In genomic region chr10:28326516-28327493, GRCh38 we compare ENCODE assay signal across 9 cellular contexts. TPM values are rescaled to one million over a fixed set of nuclear protein-coding genes. Genes with fewer than 3 reads are reported as not detected.
DNase-seq lines count a peak whose midpoint lies in the region; ATAC-seq and TF ChIP-seq lines count a peak whose summit lies in the region.
"Had no signal": no experiment of that assay in that cellular context is flagged by ENCODE, and none has a peak within 500 bp of the region (broad histone marks: within the 10 kb centered on the region; RNA-seq: fewer than 3 reads in every experiment).

No MANE protein-coding gene starts in this region.

- H3K27ac ChIP-seq in adrenal gland (peak overlapping the region in 4 of 5 donors; percentile 39 to 86 (median 58)), left ventricle myocardium inferior (replicated peaks) (peak overlapping the region; percentile 88), rectal smooth muscle tissue (ENCODE audit: low read depth, low read length) (peak overlapping the region; percentile 92)

- H3K36me3 ChIP-seq in adrenal gland (replicated peaks in 1 of 2) (no peaks in the 10 kb centered on the region), left ventricle myocardium inferior (no peaks in the 10 kb centered on the region), rectal smooth muscle tissue (ENCODE audit: control insufficient read depth, insufficient read depth, low read length) (no peaks in the 10 kb centered on the region)

- ATAC-seq in HG02571 (IDR thresholded peaks at IDR 0.05; ENCODE audit: unreplicated experiment) (no peak), HG03108 (IDR thresholded peaks at IDR 0.05; ENCODE audit: unreplicated experiment) (no peak)

- in situ Hi-C loops in G401 (cut with HindIII; ENCODE audit: low sequenced_read_pairs) = no loop called here

- H3K9ac ChIP-seq in rectal smooth muscle tissue (ENCODE audit: low read length) = no peak overlapping the region

- DNase-seq in G401 (ENCODE audit: low spot score) = peak; percentile 84
- peak; percentile 27 to 71 (median 57) for DNase-seq in adrenal gland
- peak; percentile 23 for DNase-seq in left ventricle myocardium inferior
- no peak for DNase-seq in stimulated activated CD4-positive, alpha-beta T cell treated with anti-CD3 and anti-CD28 coated beads, Interleukin-2, amount 100 ng/mL, for 24 hours
- DNase-seq in NCI-H1694 (lab: John Stamatoyannopoulos, UW) = no peak
- DNase-seq: posterior cingulate gyrus had no signal

- WGBS in adrenal gland, 4 donors = 11 to 18% (median 15%) methylated on average over 10 of the region's 10 CpGs

- intact Hi-C loops in adrenal gland (cut with DNase I) = no loop called here
- intact Hi-C loops in left ventricle myocardium inferior (cut with micrococcal nuclease) = no loop called here

- H3K27me3 ChIP-seq in adrenal gland = no peaks in the 10 kb centered on the region
- no peaks in the 10 kb centered on the region for H3K27me3 ChIP-seq in left ventricle myocardium inferior (ENCODE audit: low read depth)
- no peaks in the 10 kb centered on the region for H3K27me3 ChIP-seq in rectal smooth muscle tissue (ENCODE audit: control insufficient read depth, insufficient read depth, low read length)

- TF ChIP-seq CTCF in adrenal gland (IDR thresholded peaks at IDR 0.05) (no peak), left ventricle myocardium inferior (IDR thresholded peaks at IDR 0.05; ENCODE audit: borderline replicate concordance) (no peak)

- peak in 1 of 2 donors; percentile 21 for TF ChIP-seq POLR2A in adrenal gland (IDR thresholded peaks at IDR 0.05)

- H3K4me1 ChIP-seq in adrenal gland (replicated peaks in 1 of 2) = peaks cover 16% of the 10 kb centered on the region in 2 donors
- H3K4me1 ChIP-seq in left ventricle myocardium inferior = peaks cover 21% of the 10 kb centered on the region
- H3K4me1 ChIP-seq in rectal smooth muscle tissue (ENCODE audit: control insufficient read depth, insufficient read depth, low read length) = peaks cover 33% of the 10 kb centered on the region

- H3K9me3 ChIP-seq in adrenal gland (replicated peaks in 1 of 3) (no peaks in the 10 kb centered on the region), left ventricle myocardium inferior (replicated peaks) (no peaks in the 10 kb centered on the region)

- H3K4me3 ChIP-seq in adrenal gland (no peak overlapping the region), left ventricle myocardium inferior (peak overlapping the region; percentile 32), rectal smooth muscle tissue (ENCODE audit: low read length) (peak overlapping the region; percentile 37)

RNA-seq across cellular contexts. Expression of gene MPP7, which starts 23.9 kb away (rescaled TPM):
- 0.31 TPM in 1 of 2 replicates, not detected in the other for total RNA-seq in G401 (2014; rRNA removed; shearing (Covaris generic))
- total RNA-seq in adrenal gland (10 to 100 TPM in 1 of 8 donors, 1 to 10 TPM in 7; 3.0 to 12.0 (median 6.6) TPM), left ventricle myocardium inferior (14.7 TPM)
- 1 to 10 TPM; 1.7 to 3.5 (median 1.8) TPM for polyA plus RNA-seq in adrenal gland

Comparison
In these comparisons a context has a peak if more than half of its experiments do, and no peak if none do; other contexts are left out.
1. DNase-seq: peak in G401 (single experiment), adrenal gland (7 of 7) and left ventricle myocardium inferior (single experiment); none in stimulated activated CD4-positive, alpha-beta T cell treated with anti-CD3 and anti-CD28 coated beads, Interleukin-2, amount 100 ng/mL, for 24 hours (0 of 2) and NCI-H1694 (single experiment).
2. H3K4me3 ChIP-seq: peak in left ventricle myocardium inferior (single experiment) and rectal smooth muscle tissue (single experiment); none in adrenal gland (0 of 4).
3. Peak in every context shown above with its lines, with median percentiles within 50 percentile points of each other: H3K27ac ChIP-seq.